In genomic region chr16:65532218-65532617, GRCh38 we compare ENCODE assay signal across 14 cellular contexts.
DNase-seq lines count a peak whose midpoint lies in the region; ATAC-seq, FAIRE-seq and TF ChIP-seq lines count a peak whose summit lies in the region.
"Had no signal": no experiment of that assay in that cellular context is flagged by ENCODE, and none has a peak within 500 bp of the region (broad histone marks: within the 10 kb centered on the region; RNA-seq: fewer than 3 reads in every experiment).

No MANE protein-coding gene starts in this region.

- peak overlapping the region in 2 of 3 experiments; percentile 58 to 68 for H3K27ac Mint-ChIP-seq in nephron
- H3K27ac Mint-ChIP-seq: activated naive CD4-positive, alpha-beta T cell treated with anti-CD3 and anti-CD28 coated beads, Interleukin-2, amount 50 U/mL, for 24 hours; T-cell had no signal

- H3K27me3 Mint-ChIP-seq in nephron (ENCODE audit: low read depth) = no peaks in the 10 kb centered on the region
- H3K27me3 Mint-ChIP-seq: activated naive CD4-positive, alpha-beta T cell treated with anti-CD3 and anti-CD28 coated beads, Interleukin-2, amount 50 U/mL, for 24 hours; central memory CD8-positive, alpha-beta T cell; T-cell had no signal

- H3K9me3 Mint-ChIP-seq in nephron = peaks cover 12% of the 10 kb centered on the region

- H3K27me3 ChIP-seq in left ventricle myocardium inferior (ENCODE audit: low read depth) (no peaks in the 10 kb centered on the region), mammary epithelial cell (ENCODE audit: insufficient read depth, low read length) (no peaks in the 10 kb centered on the region)

- no peaks in the 10 kb centered on the region for H4K20me1 ChIP-seq in mammary epithelial cell (ENCODE audit: insufficient read depth, low read length)

- H3K9ac ChIP-seq in mammary epithelial cell (ENCODE audit: insufficient read depth, low read length) = no peak overlapping the region

- H3K36me3 ChIP-seq in left ventricle myocardium inferior (no peaks in the 10 kb centered on the region), mammary epithelial cell (ENCODE audit: insufficient read depth, low read length) (no peaks in the 10 kb centered on the region)

- H3K4me3 Mint-ChIP-seq in nephron = no peak overlapping the region
- H3K4me3 Mint-ChIP-seq: activated naive CD4-positive, alpha-beta T cell treated with anti-CD3 and anti-CD28 coated beads, Interleukin-2, amount 50 U/mL, for 24 hours; central memory CD8-positive, alpha-beta T cell; T-cell had no signal

- in situ Hi-C loops in mammary epithelial cell (cut with MboI; ENCODE audit: low sequenced_read_pairs in 2 of 2) = no loop called here

- no peak for FAIRE-seq in GM12892 (lab: Jason Lieb, UNC)

- no peak for TF ChIP-seq CTCF in left ventricle myocardium inferior (IDR thresholded peaks at IDR 0.05; ENCODE audit: borderline replicate concordance)
- no peak for TF ChIP-seq CTCF in mammary epithelial cell (conservative IDR thresholded peaks at IDR 0.05 in 1 of 2, IDR thresholded peaks at IDR 0.05 in 1 of 2; ENCODE audit: extremely low read depth in 1 of 2, insufficient read depth in 1 of 2, low read depth in 1 of 2, low read length in 2 of 2)
- no peak for TF ChIP-seq CTCF in nephron (IDR thresholded peaks at IDR 0.05; ENCODE audit: unreplicated experiment in 3 of 3)

- 16% methylated on average over 6 of the region's 6 CpGs for WGBS in mammary epithelial cell (ENCODE audit: low coverage, missing lambda C conversion rate)

- H3K4me1 ChIP-seq in left ventricle myocardium inferior (no peaks in the 10 kb centered on the region), mammary epithelial cell (ENCODE audit: insufficient read depth, low read length) (peaks cover 14% of the 10 kb centered on the region)

- H3K36me3 Mint-ChIP-seq in nephron (ENCODE audit: low read depth) = no peaks in the 10 kb centered on the region
- H3K36me3 Mint-ChIP-seq: activated naive CD4-positive, alpha-beta T cell treated with anti-CD3 and anti-CD28 coated beads, Interleukin-2, amount 50 U/mL, for 24 hours; T-cell had no signal

- BruUV-seq in mammary epithelial cell (replicated peaks; lab: Mats Ljungman, UMichigan) = no TSS peak

- intact Hi-C loops in left ventricle myocardium inferior (cut with micrococcal nuclease) (no loop called here), cardiac septum (cut with DNase I) (no loop called here), mammary epithelial cell (cut with micrococcal nuclease) (loop anchor here (2.0 kb wide), 1 partner anchor 15 kb away; no protein-coding TSS in a partner anchor)

- H3K9me3 ChIP-seq in left ventricle myocardium inferior (replicated peaks) (peaks cover 7% of the 10 kb centered on the region), mammary epithelial cell (replicated peaks; ENCODE audit: insufficient read depth, low read length) (no peaks in the 10 kb centered on the region)

- ATAC-seq in HG02885 (IDR thresholded peaks at IDR 0.05; ENCODE audit: poor library complexity, unreplicated experiment) = no peak
- ATAC-seq: T-cell had no signal

- H3K4me3 ChIP-seq in left ventricle myocardium inferior = peak overlapping the region; percentile 27
- no peak overlapping the region for H3K4me3 ChIP-seq in mammary epithelial cell (replicated peaks in 1 of 3; ENCODE audit: insufficient read depth in 1 of 3, low read depth in 2 of 3, low read length in 3 of 3)

- no peak for DNase-seq in left ventricle myocardium inferior
- DNase-seq in cardiac septum (ENCODE audit: low spot score) = no peak
- no peak for DNase-seq in mammary epithelial cell
- no peak for DNase-seq in GF-D8 (lab: John Stamatoyannopoulos, UW)
- DNase-seq in GM12892 (ENCODE audit: insufficient read length) = no peak
- DNase-seq in DMS53 treated with DMSO at 0.1 percent for 48 hours (lab: John Stamatoyannopoulos, UW; ENCODE audit: unreplicated experiment) = no peak
- DNase-seq: activated CD4-positive, CD25-positive, alpha-beta regulatory T cell treated with anti-CD3 and anti-CD28 coated beads, Interleukin-2, amount 50 U/mL, for 72 hours; head of caudate nucleus; substantia nigra; T-cell had no signal

- TF ChIP-seq POLR2A in GM12892 (IDR thresholded peaks at IDR 0.05; ENCODE audit: low read depth, low read length) = no peak

- H2AFZ ChIP-seq in mammary epithelial cell (ENCODE audit: low read depth, low read length) = peak overlapping the region; percentile 88

- H3K27ac ChIP-seq in left ventricle myocardium inferior (replicated peaks) (no peak overlapping the region), mammary epithelial cell (ENCODE audit: insufficient read depth, low read depth, low read length) (no peak overlapping the region)

- peak overlapping the region; percentile 54 for H3K4me2 ChIP-seq in mammary epithelial cell (ENCODE audit: insufficient read depth, low read depth, low read length)

- CTCF ChIA-PET in mammary epithelial cell (lab: Charles Lee; ENCODE audit: low non-redundant PET) = no interaction called here

- dilution Hi-C loops in mammary epithelial cell (cut with HindIII; ENCODE audit: low sequenced_read_pairs) = no loop called here

- H3K4me1 Mint-ChIP-seq in nephron = peaks cover 12% of the 10 kb centered on the region
- H3K4me1 Mint-ChIP-seq: activated naive CD4-positive, alpha-beta T cell treated with anti-CD3 and anti-CD28 coated beads, Interleukin-2, amount 50 U/mL, for 24 hours; central memory CD8-positive, alpha-beta T cell; T-cell had no signal

- no peaks in the 10 kb centered on the region for H3K79me2 ChIP-seq in mammary epithelial cell (ENCODE audit: insufficient read depth, low read length)
